In genomic region chr4:55636622-55636999, GRCh38 we compare ENCODE assay signal across 9 cellular contexts. TPM values are rescaled to one million over a fixed set of nuclear protein-coding genes. Genes with fewer than 3 reads are reported as not detected.
DNase-seq lines count a peak whose midpoint lies in the region; ATAC-seq and TF ChIP-seq lines count a peak whose summit lies in the region.
"Had no signal": no experiment of that assay in that cellular context is flagged by ENCODE, and none has a peak within 500 bp of the region (broad histone marks: within the 10 kb centered on the region; RNA-seq: fewer than 3 reads in every experiment).

No MANE protein-coding gene starts in this region.

- POLR2A ChIA-PET in PC-9 (lab: Charles Lee; ENCODE audit: unreplicated experiment): interaction anchor here (0.6 kb wide), 1 partner anchor 216 kb away, joined by 4 read pairs; no protein-coding TSS in a partner anchor

- peak overlapping the region; percentile 91 for H3K4me2 ChIP-seq in PC-9
- H3K4me2 ChIP-seq in parathyroid adenoma (ENCODE audit: low read length): peak overlapping the region; percentile 64

- H3K9me3 ChIP-seq in PC-9 (ENCODE audit: insufficient read depth, low read depth) (no peaks in the 10 kb centered on the region), parathyroid adenoma (ENCODE audit: control insufficient read depth, low read length) (no peaks in the 10 kb centered on the region)

- no peak overlapping the region for H3K27ac ChIP-seq in PC-9
- no peak overlapping the region for H3K27ac ChIP-seq in parathyroid adenoma

- H3K4me1 ChIP-seq in PC-9 (replicated peaks; ENCODE audit: insufficient read depth) (0 out of 2 replicates have a peak, but pooled peaks cover 9% of the 10 kb centered on the region), parathyroid adenoma (no peaks in the 10 kb centered on the region)

- H2AFZ ChIP-seq in PC-9: peak overlapping the region; percentile 81; the same call in 1 of the 2 replicates
- no peak overlapping the region for H2AFZ ChIP-seq in parathyroid adenoma

- H3K36me3 ChIP-seq in GM06990 (ENCODE audit: control insufficient read depth, insufficient read depth, low read length): no peaks in the 10 kb centered on the region
- H3K36me3 ChIP-seq in PC-9 (ENCODE audit: low read depth): no peaks in the 10 kb centered on the region
- no peaks in the 10 kb centered on the region for H3K36me3 ChIP-seq in parathyroid adenoma (ENCODE audit: control insufficient read depth, insufficient read depth, low read length)

- no peak for ATAC-seq in HG02759 (IDR thresholded peaks at IDR 0.05; ENCODE audit: unreplicated experiment)

- no peak overlapping the region for H3K9ac ChIP-seq in parathyroid adenoma

- TF ChIP-seq CTCF in GM06990 (IDR thresholded peaks at IDR 0.05; ENCODE audit: insufficient read depth, low read length, poor library complexity, severe bottlenecking) (no peak), PC-9 (conservative IDR thresholded peaks at IDR 0.05) (no peak), epithelial cell of proximal tubule (conservative IDR thresholded peaks at IDR 0.05; ENCODE audit: low read depth, low read length) (no peak), parathyroid adenoma (IDR thresholded peaks at IDR 0.05) (no peak)

- H3K79me2 ChIP-seq in PC-9 (ENCODE audit: low read depth) (no peaks in the 10 kb centered on the region), parathyroid adenoma (no peaks in the 10 kb centered on the region)

- H3F3A ChIP-seq in PC-9 (ENCODE audit: insufficient read depth, low read depth): no peaks in the 10 kb centered on the region

- intact Hi-C loops in PC-9 (cut with micrococcal nuclease; ENCODE audit: unreplicated experiment) (loop anchor here (2.0 to 5.0 kb wide), 3 partner anchors 89 to 231 kb away; partner anchors contain the start of gene CLOCK), posterior vena cava (cut with DNase I) (no loop called here)

- DNase-seq in GM06990 (ENCODE audit: extremely low read depth, insufficient read length) (no peak), PC-9 (no peak), epithelial cell of proximal tubule (ENCODE audit: low read depth) (no peak), SHP77 treated with DMSO at 0.1 percent for 48 hours (lab: John Stamatoyannopoulos, UW) (no peak), NCI-H1048 (lab: John Stamatoyannopoulos, UW) (no peak), posterior vena cava (ENCODE audit: low spot score) (no peak)

- H3K27me3 ChIP-seq in GM06990 (replicated peaks; ENCODE audit: control insufficient read depth, insufficient read depth, low read length) (peaks cover 3% of the 10 kb centered on the region), PC-9 (ENCODE audit: insufficient read depth, low read depth) (no peaks in the 10 kb centered on the region), parathyroid adenoma (ENCODE audit: control insufficient read depth, insufficient read depth, low read length) (no peaks in the 10 kb centered on the region)

- H4K20me1 ChIP-seq in PC-9 (ENCODE audit: insufficient read depth): no peaks in the 10 kb centered on the region

- no peaks in the 10 kb centered on the region for H3K9me2 ChIP-seq in PC-9 (ENCODE audit: insufficient read depth)

- H3K4me3 ChIP-seq in GM06990 (replicated peaks; ENCODE audit: low read depth, low read length) (peak overlapping the region; percentile 22; the same call in 1 of the 2 replicates), PC-9 (peak overlapping the region; percentile 66), epithelial cell of proximal tubule (ENCODE audit: low read depth, low read length) (peak overlapping the region; percentile 44), parathyroid adenoma (ENCODE audit: low read depth, low read length) (peak overlapping the region; percentile 34)

- CTCF ChIA-PET in PC-9 (lab: Charles Lee): no interaction called here

- BruUV-seq in PC-9 (replicated peaks; lab: Mats Ljungman, UMichigan): no TSS peak

RNA-seq across cellular contexts. Expression of gene NMU, which starts 0.5 kb away (rescaled TPM):
- total RNA-seq in PC-9 (2021) (22.6 and 31.3 TPM in 2 replicates), epithelial cell of proximal tubule (8.2 and 22.5 TPM in 2 replicates), posterior vena cava (not detected)
- total RNA-seq: dermis blood vessel endothelial cell had no signal

RNA-seq across cellular contexts. Expression of gene PDCL2, which starts 44.6 kb away (rescaled TPM):
- total RNA-seq in PC-9 (2021): not detected in 2 replicates
- total RNA-seq in epithelial cell of proximal tubule: not detected in 2 replicates
- not detected for total RNA-seq in posterior vena cava
- total RNA-seq: dermis blood vessel endothelial cell had no signal
